8 cellular contexts compared by ENCODE assay signal in the genomic region with DNA sequence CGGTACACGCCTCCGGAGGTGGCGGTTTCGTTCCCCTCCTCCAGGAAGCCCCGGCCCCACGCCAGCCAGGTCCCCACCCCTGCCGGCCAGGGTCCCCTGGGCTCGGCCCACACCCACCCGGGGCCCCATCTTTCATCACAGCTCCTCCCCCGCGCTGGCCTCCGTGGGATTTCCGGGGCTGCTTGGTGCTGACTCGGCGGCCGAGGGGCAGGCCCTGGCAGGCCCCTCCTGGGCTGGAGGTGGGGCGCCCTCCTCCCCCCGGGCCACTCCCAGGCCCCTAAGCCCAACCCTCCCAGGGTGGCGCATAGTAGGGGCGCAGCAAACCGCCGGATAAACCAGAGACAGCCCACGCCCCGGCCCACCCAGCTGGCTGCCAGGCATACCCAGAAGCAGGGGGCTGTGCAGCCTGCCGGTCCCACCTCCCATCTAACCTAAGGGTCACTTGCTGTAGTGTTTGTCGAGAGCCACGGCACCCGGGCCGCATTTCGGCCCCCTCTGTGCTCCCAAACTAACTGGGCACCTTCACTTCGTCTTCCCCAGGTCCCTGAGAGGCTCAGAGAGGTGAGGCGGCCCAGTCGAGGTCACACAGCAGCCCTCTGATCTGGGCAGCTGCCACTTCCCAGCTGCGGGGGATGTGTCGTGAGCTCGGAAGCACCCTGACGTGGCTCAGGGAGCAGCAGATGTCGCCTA. TPM values are rescaled to one million over a fixed set of nuclear protein-coding genes. Genes with fewer than 3 reads are reported as not detected.
DNase-seq lines count a peak whose midpoint lies in the region; ATAC-seq and TF ChIP-seq lines count a peak whose summit lies in the region.

No MANE protein-coding gene starts in this region.

- DNase-seq in NCI-H2171 treated with DMSO at 0.1 percent for 48 hours (lab: John Stamatoyannopoulos, UW) (peak; percentile 9), NCI-H2171 (lab: John Stamatoyannopoulos, UW) (no peak), activated gamma-delta T cell (lab: John Stamatoyannopoulos, UW) (peak; percentile 76), right cardiac atrium (peak; percentile 84 to 90 (median 90)), GM20000 (ENCODE audit: low spot score) (no peak), nephron progenitor cell (no peak)
- peak; percentile 73 to 91 for DNase-seq in stimulated activated effector memory CD8-positive, alpha-beta T cell treated with anti-CD3 and anti-CD28 coated beads, Interleukin-12 subunit alpha, Interleukin-12 subunit beta, amount 100 ng/mL, for 72 hours (ENCODE audit: low spot score in 2 of 2)

- no peaks in the 10 kb centered on the region for H3K27me3 Mint-ChIP-seq in nephron progenitor cell (ENCODE audit: low read depth, poor library complexity)

- H3K4me1 ChIP-seq in right cardiac atrium (ENCODE audit: control insufficient read depth, insufficient read depth, low read length) = peaks cover 23% of the 10 kb centered on the region

- no peak for TF ChIP-seq CTCF in GM20000 (IDR thresholded peaks at IDR 0.05; ENCODE audit: extremely low read depth, missing control alignments)
- no peak for TF ChIP-seq CTCF in nephron progenitor cell (IDR thresholded peaks at IDR 0.05)

- H3K27ac Mint-ChIP-seq in stimulated activated effector memory CD8-positive, alpha-beta T cell treated with anti-CD3 and anti-CD28 coated beads, Interleukin-12 subunit alpha, Interleukin-12 subunit beta, amount 100 ng/mL, for 72 hours = peak overlapping the region; percentile 93
- H3K27ac Mint-ChIP-seq in nephron progenitor cell = no peak overlapping the region

- peak; percentile 12 to 15 for ATAC-seq in right cardiac atrium
- ATAC-seq in stimulated activated effector memory CD8-positive, alpha-beta T cell treated with anti-CD3 and anti-CD28 coated beads, Interleukin-12 subunit alpha, Interleukin-12 subunit beta, amount 100 ng/mL, for 72 hours = peak; percentile 68
- ATAC-seq in GM21737 (IDR thresholded peaks at IDR 0.05; ENCODE audit: unreplicated experiment) = no peak

- no peaks in the 10 kb centered on the region for H3K9me3 ChIP-seq in right cardiac atrium (ENCODE audit: control insufficient read depth, low read length)

- intact Hi-C loops in right cardiac atrium (cut with DNase I) = no loop called here

- peak overlapping the region; percentile 89 for H3K4me3 Mint-ChIP-seq in stimulated activated effector memory CD8-positive, alpha-beta T cell treated with anti-CD3 and anti-CD28 coated beads, Interleukin-12 subunit alpha, Interleukin-12 subunit beta, amount 100 ng/mL, for 72 hours
- no peak overlapping the region for H3K4me3 Mint-ChIP-seq in nephron progenitor cell

- H3K9me3 Mint-ChIP-seq in stimulated activated effector memory CD8-positive, alpha-beta T cell treated with anti-CD3 and anti-CD28 coated beads, Interleukin-12 subunit alpha, Interleukin-12 subunit beta, amount 100 ng/mL, for 72 hours = no peaks in the 10 kb centered on the region
- H3K9me3 Mint-ChIP-seq in nephron progenitor cell = no peaks in the 10 kb centered on the region

- H3K36me3 Mint-ChIP-seq in stimulated activated effector memory CD8-positive, alpha-beta T cell treated with anti-CD3 and anti-CD28 coated beads, Interleukin-12 subunit alpha, Interleukin-12 subunit beta, amount 100 ng/mL, for 72 hours = peaks cover 85% of the 10 kb centered on the region
- peaks cover 27% of the 10 kb centered on the region for H3K36me3 Mint-ChIP-seq in nephron progenitor cell (ENCODE audit: low read depth)

- H3K4me3 ChIP-seq in right cardiac atrium (ENCODE audit: low read length) = no peak overlapping the region

- WGBS in right cardiac atrium = 51% methylated on average over 39 of the region's 39 CpGs

- H3K27ac ChIP-seq in right cardiac atrium (ENCODE audit: low read length) = peak overlapping the region; percentile 94

- peaks cover 59% of the 10 kb centered on the region for H3K4me1 Mint-ChIP-seq in stimulated activated effector memory CD8-positive, alpha-beta T cell treated with anti-CD3 and anti-CD28 coated beads, Interleukin-12 subunit alpha, Interleukin-12 subunit beta, amount 100 ng/mL, for 72 hours
- H3K4me1 Mint-ChIP-seq in nephron progenitor cell = peaks cover 13% of the 10 kb centered on the region

- no peaks in the 10 kb centered on the region for H3K27me3 ChIP-seq in right cardiac atrium (ENCODE audit: control insufficient read depth, insufficient read depth)

RNA-seq across cellular contexts. Expression of a gene that starts 6.6 kb away (rescaled TPM):
- 10 to 100 TPM; 28.6 to 32.6 (median 31.6) TPM for total RNA-seq in right cardiac atrium
- polyA plus RNA-seq in right cardiac atrium = 17.5 TPM

RNA-seq across cellular contexts. Expression of a gene that starts 52.5 kb away (rescaled TPM):
- 10 to 100 TPM; 11.9 to 13.1 (median 12.5) TPM for total RNA-seq in right cardiac atrium
- polyA plus RNA-seq in right cardiac atrium = 9.6 TPM

Comparison
In these comparisons a context has a peak if more than half of its experiments do, and no peak if none do; other contexts are left out.
1. DNase-seq: peak in NCI-H2171 treated with DMSO at 0.1 percent for 48 hours (single experiment), activated gamma-delta T cell (single experiment), right cardiac atrium (3 of 3) and stimulated activated effector memory CD8-positive, alpha-beta T cell treated with anti-CD3 and anti-CD28 coated beads, Interleukin-12 subunit alpha, Interleukin-12 subunit beta, amount 100 ng/mL, for 72 hours (2 of 2); none in NCI-H2171 (single experiment), GM20000 (single experiment) and nephron progenitor cell (single experiment).